33 cellular contexts compared by ENCODE assay signal in the genomic region with DNA sequence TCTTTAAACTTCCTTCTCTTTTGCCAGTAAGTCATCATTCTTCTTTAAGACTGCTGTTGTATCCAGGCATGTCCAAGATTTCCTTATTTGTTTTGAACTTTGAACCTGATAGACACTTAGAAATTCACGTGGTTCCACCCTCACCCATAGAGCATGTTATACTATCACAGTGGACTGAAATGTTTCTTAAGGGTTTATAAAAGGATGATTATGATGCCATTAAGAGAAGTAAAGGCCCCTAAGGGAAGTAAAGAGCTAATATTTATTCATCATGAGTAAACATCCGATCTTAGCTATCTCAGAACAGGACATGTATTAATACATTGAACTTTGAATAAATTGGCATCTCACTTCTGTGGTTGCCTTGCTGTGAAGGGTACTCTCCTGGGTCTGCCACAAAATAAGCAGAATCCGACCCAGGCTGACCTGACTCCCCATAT. TPM values are rescaled to one million over a fixed set of nuclear protein-coding genes. Genes with fewer than 3 reads are reported as not detected.
A peak's percentile ranks its signal among the peaks of the same experiment; 100 is the strongest.
DNase-seq lines count a peak whose midpoint lies in the region; ATAC-seq, FAIRE-seq and TF ChIP-seq lines count a peak whose summit lies in the region.
"Had no signal": no experiment of that assay in that cellular context is flagged by ENCODE, and none has a peak within 500 bp of the region (broad histone marks: within the 10 kb centered on the region; RNA-seq: fewer than 3 reads in every experiment).

No MANE protein-coding gene starts in this region.

- H3K4me1 Mint-ChIP-seq in memory B cell, result peaks cover 5% of the 10 kb centered on the region

- TF ChIP-seq CTCF in left ventricle myocardium inferior (IDR thresholded peaks at IDR 0.05; ENCODE audit: borderline replicate concordance) (no peak), bronchial epithelial cell (IDR thresholded peaks at IDR 0.05; ENCODE audit: insufficient read depth, low read length, severe bottlenecking) (no peak), GM13976 (IDR thresholded peaks at IDR 0.05; ENCODE audit: borderline replicate concordance, control extremely low read depth, extremely low read depth, insufficient read depth, missing control alignments) (no peak)

- H3K4me3 ChIP-seq in left ventricle myocardium inferior (no peak overlapping the region), right cardiac atrium (ENCODE audit: low read length) (no peak overlapping the region), bronchial epithelial cell (ENCODE audit: low read depth, low read length) (no peak overlapping the region)
- H3K4me3 ChIP-seq: A549, adrenal gland, body of pancreas, K562 had no signal

- H3K27me3 ChIP-seq in left ventricle myocardium inferior (ENCODE audit: low read depth), result no peaks in the 10 kb centered on the region
- H3K27me3 ChIP-seq in right cardiac atrium (ENCODE audit: control insufficient read depth, insufficient read depth), result no peaks in the 10 kb centered on the region
- no peaks in the 10 kb centered on the region for H3K27me3 ChIP-seq in bronchial epithelial cell (ENCODE audit: control insufficient read depth, insufficient read depth, low read length)
- H3K27me3 ChIP-seq: adrenal gland, body of pancreas had no signal

- no peaks in the 10 kb centered on the region for H3K27me3 Mint-ChIP-seq in memory B cell
- H3K27me3 Mint-ChIP-seq: naive B cell had no signal

- ATAC-seq in right cardiac atrium (no peak), memory B cell (ENCODE audit: low read depth) (no peak)
- ATAC-seq: A549; activated T-cell treated with anti-CD3 and anti-CD28 coated beads, Interleukin-2, amount 50 U/mL, for 4 hours; body of pancreas; CD8-positive, alpha-beta T cell; K562; stimulated activated naive CD8-positive, alpha-beta T cell treated with anti-CD3 and anti-CD28 coated beads, Interleukin-15, Interleukin-2, amounts not matched to agents 100 U/mL and 50 U/mL, for 24 hours had no signal

- peaks cover 39% of the 10 kb centered on the region for H3K4me1 ChIP-seq in left ventricle myocardium inferior
- peaks cover 2% of the 10 kb centered on the region for H3K4me1 ChIP-seq in right cardiac atrium (ENCODE audit: control insufficient read depth, insufficient read depth, low read length)
- H3K4me1 ChIP-seq: A549 had no signal

- no peaks in the 10 kb centered on the region for H3K36me3 ChIP-seq in left ventricle myocardium inferior
- no peaks in the 10 kb centered on the region for H3K36me3 ChIP-seq in bronchial epithelial cell (ENCODE audit: control insufficient read depth, insufficient read depth, low read length)
- H3K36me3 ChIP-seq: adrenal gland had no signal

- DNase-seq in left ventricle myocardium inferior, result no peak
- no peak for DNase-seq in right cardiac atrium
- DNase-seq in bronchial epithelial cell (ENCODE audit: low read depth), result peak; percentile 10
- DNase-seq in memory B cell (ENCODE audit: low spot score in 2 of 2), result no peak
- no peak for DNase-seq in GM13976 (ENCODE audit: low spot score)
- no peak for DNase-seq in DMS79 (lab: John Stamatoyannopoulos, UW)
- DNase-seq in activated CD4-positive, CD25-positive, alpha-beta regulatory T cell treated with anti-CD3 and anti-CD28 coated beads, Interleukin-2, amount 50 U/mL, for 72 hours, result no peak
- DNase-seq in SIG-M5 treated with dmso at 0.1 percent for 504 hours (lab: John Stamatoyannopoulos, UW; ENCODE audit: unreplicated experiment), result no peak
- DNase-seq: activated CD4-positive, alpha-beta T cell treated with anti-CD3 and anti-CD28 coated beads for 48 hours; activated naive CD4-positive, alpha-beta T cell treated with Interleukin-2 at 50 U/mL for 16 hours; activated T-cell treated with anti-CD3 and anti-CD28 coated beads, Interleukin-2, amount 50 U/mL, for 4 hours; AML-193; body of pancreas; CD8-positive, alpha-beta T cell; DMS153; effector CD4-positive, alpha-beta T cell; GDM1; glutamatergic neuron; HCEC 1CT; kidney; mesendoderm; naive B cell; NCI-H1436; stimulated activated naive CD8-positive, alpha-beta T cell treated with anti-CD3 and anti-CD28 coated beads, Interleukin-15, Interleukin-2, amounts not matched to agents 100 U/mL and 50 U/mL, for 24 hours had no signal

- in situ Hi-C loops in GM13976 (cut with MboI; ENCODE audit: low sequenced_read_pairs, unreplicated experiment), result no loop called here

- no peak for FAIRE-seq in bronchial epithelial cell (lab: Jason Lieb, UNC)
- FAIRE-seq: A549, K562, kidney had no signal

- no peaks in the 10 kb centered on the region for H3K9me3 ChIP-seq in left ventricle myocardium inferior (replicated peaks)
- H3K9me3 ChIP-seq in right cardiac atrium (ENCODE audit: control insufficient read depth, low read length), result no peaks in the 10 kb centered on the region
- H3K9me3 ChIP-seq: A549, adrenal gland, body of pancreas had no signal

- H3K4me3 Mint-ChIP-seq in memory B cell, result no peak overlapping the region
- H3K4me3 Mint-ChIP-seq: activated T-cell treated with anti-CD3 and anti-CD28 coated beads, Interleukin-2, amount 50 U/mL, for 4 hours; CD8-positive, alpha-beta T cell; naive B cell had no signal

- intact Hi-C loops in left ventricle myocardium inferior (cut with micrococcal nuclease) (no loop called here), right cardiac atrium (cut with DNase I) (no loop called here)

- 59% methylated on average over 3 of the region's 3 CpGs for WGBS in right cardiac atrium

- H3K27ac ChIP-seq in left ventricle myocardium inferior (replicated peaks) (peak overlapping the region; percentile 31), right cardiac atrium (ENCODE audit: low read length) (no peak overlapping the region)
- H3K27ac ChIP-seq: A549, adrenal gland had no signal

- peaks cover 23% of the 10 kb centered on the region for H3K36me3 Mint-ChIP-seq in memory B cell
- H3K36me3 Mint-ChIP-seq: CD8-positive, alpha-beta T cell had no signal

- no peaks in the 10 kb centered on the region for H3K9me3 Mint-ChIP-seq in memory B cell
- H3K9me3 Mint-ChIP-seq: activated T-cell treated with anti-CD3 and anti-CD28 coated beads, Interleukin-2, amount 50 U/mL, for 4 hours; CD8-positive, alpha-beta T cell; naive B cell had no signal

- peak overlapping the region; percentile 7 for H3K27ac Mint-ChIP-seq in memory B cell
- H3K27ac Mint-ChIP-seq: CD8-positive, alpha-beta T cell; naive B cell had no signal

RNA-seq across cellular contexts. Expression of a gene that starts 49.8 kb away (rescaled TPM):
- total RNA-seq in left ventricle myocardium inferior, result not detected
- total RNA-seq in right cardiac atrium, result not detected
- not detected for polyA plus RNA-seq in right cardiac atrium
- total RNA-seq in bronchial epithelial cell, result not detected in 2 replicates
- total RNA-seq: activated T-cell treated with anti-CD3 and anti-CD28 coated beads, Interleukin-2, amount 50 U/mL, for 4 hours; adrenal gland; body of pancreas; CD8-positive, alpha-beta T cell; chondrocyte; HT1080; K562; kidney; OCI-LY7; pulmonary artery endothelial cell; T-helper 2 cell treated with Interferon-gamma antibody and Interleukin-4, amounts not matched to agents 100 ng/mL and 5 ng/mL, for 36 hours had no signal
- polyA plus RNA-seq: A549, adrenal gland, K562, thymus had no signal
